ENCODE assay signal across 1 cellular context in the genomic region with DNA sequence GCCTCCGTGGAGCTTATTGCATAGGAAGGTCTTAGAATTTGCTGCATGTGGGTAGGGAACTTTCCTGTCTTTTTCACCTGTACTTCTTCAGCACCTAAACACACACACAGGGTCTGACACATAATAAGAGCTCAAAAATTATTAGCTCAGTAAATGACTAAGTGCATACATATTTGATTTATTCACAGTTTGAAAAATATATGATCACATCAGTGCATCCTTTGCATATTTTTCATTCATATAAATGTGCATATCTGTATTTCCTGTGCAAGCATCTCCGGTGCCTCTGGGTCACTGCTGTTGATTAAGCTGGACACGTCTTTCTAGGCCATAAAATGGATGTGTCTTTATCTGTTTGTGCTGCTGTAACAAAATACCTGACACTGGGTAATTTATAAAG.
TF ChIP-seq lines count a peak whose summit lies in the region.

No MANE protein-coding gene starts in this region.

TF ChIP-seq in WTC11, 78 proteins besides CTCF, POLR2A, EP300 and RAD21 (continued from another document):
- TF ChIP-seq, protein P1, sequence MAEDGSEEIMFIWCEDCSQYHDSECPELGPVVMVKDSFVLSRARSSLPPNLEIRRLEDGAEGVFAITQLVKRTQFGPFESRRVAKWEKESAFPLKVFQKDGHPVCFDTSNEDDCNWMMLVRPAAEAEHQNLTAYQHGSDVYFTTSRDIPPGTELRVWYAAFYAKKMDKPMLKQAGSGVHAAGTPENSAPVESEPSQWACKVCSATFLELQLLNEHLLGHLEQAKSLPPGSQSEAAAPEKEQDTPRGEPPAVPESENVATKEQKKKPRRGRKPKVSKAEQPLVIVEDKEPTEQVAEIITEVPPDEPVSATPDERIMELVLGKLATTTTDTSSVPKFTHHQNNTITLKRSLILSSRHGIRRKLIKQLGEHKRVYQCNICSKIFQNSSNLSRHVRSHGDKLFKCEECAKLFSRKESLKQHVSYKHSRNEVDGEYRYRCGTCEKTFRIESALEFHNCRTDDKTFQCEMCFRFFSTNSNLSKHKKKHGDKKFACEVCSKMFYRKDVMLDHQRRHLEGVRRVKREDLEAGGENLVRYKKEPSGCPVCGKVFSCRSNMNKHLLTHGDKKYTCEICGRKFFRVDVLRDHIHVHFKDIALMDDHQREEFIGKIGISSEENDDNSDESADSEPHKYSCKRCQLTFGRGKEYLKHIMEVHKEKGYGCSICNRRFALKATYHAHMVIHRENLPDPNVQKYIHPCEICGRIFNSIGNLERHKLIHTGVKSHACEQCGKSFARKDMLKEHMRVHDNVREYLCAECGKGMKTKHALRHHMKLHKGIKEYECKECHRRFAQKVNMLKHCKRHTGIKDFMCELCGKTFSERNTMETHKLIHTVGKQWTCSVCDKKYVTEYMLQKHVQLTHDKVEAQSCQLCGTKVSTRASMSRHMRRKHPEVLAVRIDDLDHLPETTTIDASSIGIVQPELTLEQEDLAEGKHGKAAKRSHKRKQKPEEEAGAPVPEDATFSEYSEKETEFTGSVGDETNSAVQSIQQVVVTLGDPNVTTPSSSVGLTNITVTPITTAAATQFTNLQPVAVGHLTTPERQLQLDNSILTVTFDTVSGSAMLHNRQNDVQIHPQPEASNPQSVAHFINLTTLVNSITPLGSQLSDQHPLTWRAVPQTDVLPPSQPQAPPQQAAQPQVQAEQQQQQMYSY (CRISPR knock-in tag; IDR thresholded peaks at IDR 0.05) = no peak
- no peak for TF ChIP-seq ZNF396 (CRISPR knock-in tag; IDR thresholded peaks at IDR 0.05; ENCODE audit: borderline replicate concordance)
TF ChIP-seq in WTC11: peak in this region for 0.
